In genomic region chr20:298755-299391, GRCh38 we compare ENCODE assay signal across 8 cellular contexts. TPM values are rescaled to one million over a fixed set of nuclear protein-coding genes. Genes with fewer than 3 reads are reported as not detected.
DNase-seq lines count a peak whose midpoint lies in the region; ATAC-seq and TF ChIP-seq lines count a peak whose summit lies in the region.

No MANE protein-coding gene starts in this region.

- H3K36me3 ChIP-seq in HEK293 (ENCODE audit: control insufficient read depth in 2 of 2, insufficient read depth in 1 of 2, low read length in 2 of 2), result peaks cover 0 to 15% of the 10 kb centered on the region in 2 experiments; a peak in 1 of 3 replicates
- peaks cover 0 to 27% (median 0%) of the 10 kb centered on the region in 6 donors for H3K36me3 ChIP-seq in spleen

- CTCF ChIA-PET in HEK293 (lab: Yijun Ruan, JAX), result interaction anchor here (0.5 to 4.1 kb wide), 6 partner anchors 22 to 420 kb away, joined by 3 to 21 read pairs (median 4); partner anchors contain the start of gene SOX12
- CTCF ChIA-PET in activated CD8-positive, alpha-beta T cell treated with anti-CD3 and anti-CD28 coated beads, Interleukin-2, amount 10 ng/mL, durations not matched to agents 7 days and 5 days (lab: Charles Lee), result interaction anchor here (0.6 to 4.9 kb wide), 6 partner anchors 10 to 340 kb away, joined by 3 to 32 read pairs (median 6); partner anchors contain the start of gene SOX12

- no peaks in the 10 kb centered on the region for H3K9me3 Mint-ChIP-seq in activated CD8-positive, alpha-beta T cell treated with anti-CD3 and anti-CD28 coated beads, Interleukin-2, amount 10 ng/mL, durations not matched to agents 7 days and 5 days (ENCODE audit: insufficient read depth)

- peak overlapping the region; percentile 92 for H3K4me3 Mint-ChIP-seq in activated CD8-positive, alpha-beta T cell treated with anti-CD3 and anti-CD28 coated beads, Interleukin-2, amount 10 ng/mL, durations not matched to agents 7 days and 5 days

- H3K9me3 ChIP-seq in HEK293 (ENCODE audit: control insufficient read depth, insufficient read depth, low read depth, low read length) (no peaks in the 10 kb centered on the region), spleen (no peaks in the 10 kb centered on the region)

- no peak for TF ChIP-seq POLR2A in spleen (IDR thresholded peaks at IDR 0.05)

- no peak for DNase-seq in activated CD8-positive, alpha-beta T cell treated with anti-CD3 and anti-CD28 coated beads, Interleukin-2, amount 10 ng/mL, durations not matched to agents 7 days and 5 days
- DNase-seq in spleen, result no peak
- DNase-seq in SKM-1 treated with dmso at 0.1 percent for 144 hours (lab: John Stamatoyannopoulos, UW; ENCODE audit: unreplicated experiment), result no peak
- DNase-seq in ureter (ENCODE audit: low spot score), result no peak

- POLR2A ChIA-PET in HEK293 (lab: Yijun Ruan, JAX), result interaction anchor here (0.6 to 6.2 kb wide), 6 partner anchors 10 to 244 kb away, joined by 3 to 74 read pairs (median 3); partner anchors contain the start of genes NRSN2 and SOX12
- POLR2A ChIA-PET in activated CD8-positive, alpha-beta T cell treated with anti-CD3 and anti-CD28 coated beads, Interleukin-2, amount 10 ng/mL, durations not matched to agents 7 days and 5 days (lab: Charles Lee), result interaction anchor here (0.8 to 5.0 kb wide), 4 partner anchors 10 to 82 kb away, joined by 3 to 49 read pairs (median 9); partner anchors contain the start of genes SOX12 and TRIB3

- H3K36me3 Mint-ChIP-seq in activated CD8-positive, alpha-beta T cell treated with anti-CD3 and anti-CD28 coated beads, Interleukin-2, amount 10 ng/mL, durations not matched to agents 7 days and 5 days (ENCODE audit: low read depth), result peaks cover 36% of the 10 kb centered on the region

- no peaks in the 10 kb centered on the region for H3K27me3 ChIP-seq in spleen (replicated peaks in 1 of 7)

- peaks cover 56% of the 10 kb centered on the region for H3K4me1 Mint-ChIP-seq in activated CD8-positive, alpha-beta T cell treated with anti-CD3 and anti-CD28 coated beads, Interleukin-2, amount 10 ng/mL, durations not matched to agents 7 days and 5 days (ENCODE audit: low read depth)

- H3K27me3 Mint-ChIP-seq in activated CD8-positive, alpha-beta T cell treated with anti-CD3 and anti-CD28 coated beads, Interleukin-2, amount 10 ng/mL, durations not matched to agents 7 days and 5 days (ENCODE audit: low read depth), result no peaks in the 10 kb centered on the region

- H3K27ac Mint-ChIP-seq in activated CD8-positive, alpha-beta T cell treated with anti-CD3 and anti-CD28 coated beads, Interleukin-2, amount 10 ng/mL, durations not matched to agents 7 days and 5 days, result peak overlapping the region; percentile 94

- WGBS in spleen, 5 donors, result 3 to 11% (median 6%) methylated on average over 16 of the region's 16 CpGs

- H3K4me1 ChIP-seq in HEK293 (ENCODE audit: control insufficient read depth, insufficient read depth, low read length), result peaks cover 27% of the 10 kb centered on the region
- peaks cover 35 to 66% (median 57%) of the 10 kb centered on the region in 6 donors for H3K4me1 ChIP-seq in spleen

- intact Hi-C loops in spleen (cut with DNase I; ENCODE audit: low total_unique reads), result no loop called here

- peak overlapping the region; percentile 98; the same call in 1 of the 2 replicates for H3K27ac ChIP-seq in HEK293 (ENCODE audit: extremely low read depth, low read depth, low read length)
- H3K27ac ChIP-seq in spleen, result peak overlapping the region; percentile 97 to 99 (median 99)

- no peak for ATAC-seq in activated CD8-positive, alpha-beta T cell treated with anti-CD3 and anti-CD28 coated beads, Interleukin-2, amount 10 ng/mL, durations not matched to agents 7 days and 5 days
- ATAC-seq in GM19395 (IDR thresholded peaks at IDR 0.05; ENCODE audit: unreplicated experiment) (no peak), HG03342 (IDR thresholded peaks at IDR 0.05; ENCODE audit: unreplicated experiment) (no peak)

- no peak for TF ChIP-seq CTCF in HEK293 (tag by site-specific recombination; IDR thresholded peaks at IDR 0.05)
- no peak for TF ChIP-seq CTCF in spleen (IDR thresholded peaks at IDR 0.05 in 8 of 11, conservative IDR thresholded peaks at IDR 0.05 in 3 of 11)

- peak overlapping the region; percentile 53 for H3K4me3 ChIP-seq in HEK293 (ENCODE audit: low read depth, low read length)
- peak overlapping the region; percentile 96 for H3K4me3 ChIP-seq in iPS-11a (ENCODE audit: low read depth, low read length)
- H3K4me3 ChIP-seq in spleen, result peak overlapping the region; percentile 64 to 91 (median 84)

TF ChIP-seq in HEK293, 187 proteins besides CTCF, POLR2A, EP300 and RAD21 (continues in another document):
- TF ChIP-seq, protein P1, sequence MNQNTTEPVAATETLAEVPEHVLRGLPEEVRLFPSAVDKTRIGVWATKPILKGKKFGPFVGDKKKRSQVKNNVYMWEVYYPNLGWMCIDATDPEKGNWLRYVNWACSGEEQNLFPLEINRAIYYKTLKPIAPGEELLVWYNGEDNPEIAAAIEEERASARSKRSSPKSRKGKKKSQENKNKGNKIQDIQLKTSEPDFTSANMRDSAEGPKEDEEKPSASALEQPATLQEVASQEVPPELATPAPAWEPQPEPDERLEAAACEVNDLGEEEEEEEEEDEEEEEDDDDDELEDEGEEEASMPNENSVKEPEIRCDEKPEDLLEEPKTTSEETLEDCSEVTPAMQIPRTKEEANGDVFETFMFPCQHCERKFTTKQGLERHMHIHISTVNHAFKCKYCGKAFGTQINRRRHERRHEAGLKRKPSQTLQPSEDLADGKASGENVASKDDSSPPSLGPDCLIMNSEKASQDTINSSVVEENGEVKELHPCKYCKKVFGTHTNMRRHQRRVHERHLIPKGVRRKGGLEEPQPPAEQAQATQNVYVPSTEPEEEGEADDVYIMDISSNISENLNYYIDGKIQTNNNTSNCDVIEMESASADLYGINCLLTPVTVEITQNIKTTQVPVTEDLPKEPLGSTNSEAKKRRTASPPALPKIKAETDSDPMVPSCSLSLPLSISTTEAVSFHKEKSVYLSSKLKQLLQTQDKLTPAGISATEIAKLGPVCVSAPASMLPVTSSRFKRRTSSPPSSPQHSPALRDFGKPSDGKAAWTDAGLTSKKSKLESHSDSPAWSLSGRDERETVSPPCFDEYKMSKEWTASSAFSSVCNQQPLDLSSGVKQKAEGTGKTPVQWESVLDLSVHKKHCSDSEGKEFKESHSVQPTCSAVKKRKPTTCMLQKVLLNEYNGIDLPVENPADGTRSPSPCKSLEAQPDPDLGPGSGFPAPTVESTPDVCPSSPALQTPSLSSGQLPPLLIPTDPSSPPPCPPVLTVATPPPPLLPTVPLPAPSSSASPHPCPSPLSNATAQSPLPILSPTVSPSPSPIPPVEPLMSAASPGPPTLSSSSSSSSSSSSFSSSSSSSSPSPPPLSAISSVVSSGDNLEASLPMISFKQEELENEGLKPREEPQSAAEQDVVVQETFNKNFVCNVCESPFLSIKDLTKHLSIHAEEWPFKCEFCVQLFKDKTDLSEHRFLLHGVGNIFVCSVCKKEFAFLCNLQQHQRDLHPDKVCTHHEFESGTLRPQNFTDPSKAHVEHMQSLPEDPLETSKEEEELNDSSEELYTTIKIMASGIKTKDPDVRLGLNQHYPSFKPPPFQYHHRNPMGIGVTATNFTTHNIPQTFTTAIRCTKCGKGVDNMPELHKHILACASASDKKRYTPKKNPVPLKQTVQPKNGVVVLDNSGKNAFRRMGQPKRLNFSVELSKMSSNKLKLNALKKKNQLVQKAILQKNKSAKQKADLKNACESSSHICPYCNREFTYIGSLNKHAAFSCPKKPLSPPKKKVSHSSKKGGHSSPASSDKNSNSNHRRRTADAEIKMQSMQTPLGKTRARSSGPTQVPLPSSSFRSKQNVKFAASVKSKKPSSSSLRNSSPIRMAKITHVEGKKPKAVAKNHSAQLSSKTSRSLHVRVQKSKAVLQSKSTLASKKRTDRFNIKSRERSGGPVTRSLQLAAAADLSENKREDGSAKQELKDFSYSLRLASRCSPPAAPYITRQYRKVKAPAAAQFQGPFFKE (tag by site-specific recombination; IDR thresholded peaks at IDR 0.05; ENCODE audit: borderline replicate concordance), result no peak
- TF ChIP-seq GLI2 (tag by site-specific recombination; IDR thresholded peaks at IDR 0.05; ENCODE audit: borderline replicate concordance, low read depth) (no peak), ZNF394 (tag by site-specific recombination; IDR thresholded peaks at IDR 0.05; ENCODE audit: borderline replicate concordance) (no peak)

RNA-seq across cellular contexts. Expression of gene ZCCHC3, which starts 1.5 kb away (rescaled TPM):
- total RNA-seq in activated CD8-positive, alpha-beta T cell treated with anti-CD3 and anti-CD28 coated beads, Interleukin-2, amount 10 ng/mL, durations not matched to agents 7 days and 5 days, result 10 to 100 TPM; 28.4 to 29.0 TPM
- 10 to 100 TPM; 17.4 to 26.6 (median 23.6) TPM for total RNA-seq in spleen
- polyA plus RNA-seq in spleen, result 10 to 100 TPM; 18.7 to 22.2 (median 19.5) TPM
- total RNA-seq in ureter, result 16.0 TPM

RNA-seq across cellular contexts. Expression of gene C20orf96, which starts 8.3 kb away (rescaled TPM):
- total RNA-seq in activated CD8-positive, alpha-beta T cell treated with anti-CD3 and anti-CD28 coated beads, Interleukin-2, amount 10 ng/mL, durations not matched to agents 7 days and 5 days, result 1 to 10 TPM; 6.8 to 8.5 TPM
- total RNA-seq in spleen (10 to 100 TPM in 1 of 7 donors, 1 to 10 TPM in 6; 2.3 to 10.4 (median 7.3) TPM), ureter (10.4 TPM)
- polyA plus RNA-seq in spleen, result 1 to 10 TPM; 3.8 to 5.4 (median 4.4) TPM

RNA-seq across cellular contexts. Expression of gene SOX12, which starts 26.5 kb away (rescaled TPM):
- total RNA-seq in activated CD8-positive, alpha-beta T cell treated with anti-CD3 and anti-CD28 coated beads, Interleukin-2, amount 10 ng/mL, durations not matched to agents 7 days and 5 days, result 1 to 10 TPM; 5.5 to 5.8 TPM
- total RNA-seq in spleen (10 to 100 TPM in 2 of 7 donors, 1 to 10 TPM in 5; 4.5 to 12.5 (median 8.3) TPM), ureter (7.4 TPM)
- polyA plus RNA-seq in spleen, result 1 to 10 TPM; 3.2 to 4.9 (median 3.4) TPM

RNA-seq across cellular contexts. Expression of gene DEFB132, which starts 41.3 kb away (rescaled TPM):
- not detected for total RNA-seq in activated CD8-positive, alpha-beta T cell treated with anti-CD3 and anti-CD28 coated beads, Interleukin-2, amount 10 ng/mL, durations not matched to agents 7 days and 5 days
- not detected for total RNA-seq in spleen
- not detected for polyA plus RNA-seq in spleen
- not detected for total RNA-seq in ureter

RNA-seq across cellular contexts. Expression of gene NRSN2, which starts 48.0 kb away (rescaled TPM):
- 1 to 10 TPM; 1.4 to 2.4 TPM for total RNA-seq in activated CD8-positive, alpha-beta T cell treated with anti-CD3 and anti-CD28 coated beads, Interleukin-2, amount 10 ng/mL, durations not matched to agents 7 days and 5 days
- total RNA-seq in spleen (10 to 100 TPM; 10.9 to 26.3 (median 18.2) TPM), ureter (31.4 TPM)
- polyA plus RNA-seq in spleen, result 10 to 100 TPM; 10.5 to 13.4 (median 12.8) TPM
